In the genomic region with DNA sequence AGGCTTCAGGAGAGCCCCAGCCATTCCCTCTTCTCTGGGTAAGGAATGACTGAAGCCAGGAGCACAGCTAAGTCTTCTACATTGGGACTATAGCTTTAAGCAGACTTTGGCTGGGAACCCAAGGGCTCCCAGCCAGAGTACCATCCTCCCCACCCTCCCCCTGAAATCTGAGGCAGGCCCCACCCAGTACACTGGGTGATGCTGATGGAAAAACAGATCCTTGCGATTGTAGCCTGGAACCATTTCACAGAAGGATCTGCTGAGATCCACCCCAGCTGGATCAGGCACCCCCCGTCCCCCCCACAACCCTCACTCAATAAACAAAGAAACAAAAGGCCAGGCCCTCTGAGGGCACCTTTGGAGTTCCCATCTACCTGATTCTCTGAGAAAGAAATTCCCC, we compare ENCODE assay signal across 9 cellular contexts. TPM values are rescaled to one million over a fixed set of nuclear protein-coding genes. Genes with fewer than 3 reads are reported as not detected.
A peak's percentile ranks its signal among the peaks of the same experiment; 100 is the strongest.
DNase-seq lines count a peak whose midpoint lies in the region; ATAC-seq and TF ChIP-seq lines count a peak whose summit lies in the region.
"Had no signal": no experiment of that assay in that cellular context is flagged by ENCODE, and none has a peak within 500 bp of the region (broad histone marks: within the 10 kb centered on the region; RNA-seq: fewer than 3 reads in every experiment).

No MANE protein-coding gene starts in this region.

- H3K27me3 Mint-ChIP-seq in WTC11 (ENCODE audit: low read depth), result no peaks in the 10 kb centered on the region; the same call in 1 of the 2 replicates

- ATAC-seq in left lung, result peak; percentile 16
- no peak for ATAC-seq in WTC11

- no peaks in the 10 kb centered on the region for H3K9me3 Mint-ChIP-seq in WTC11

- TF ChIP-seq EP300 in tibial nerve (IDR thresholded peaks at IDR 0.05), result peak; percentile 28 to 94

- CTCF ChIA-PET in WTC11 (lab: Charles Lee) (interaction anchor here (0.6 to 4.7 kb wide), 9 partner anchors 14 to 417 kb away, joined by 3 to 81 read pairs (median 4); no protein-coding TSS in a partner anchor), HEK293T (lab: Yijun Ruan, JAX) (interaction anchor here (0.6 to 2.5 kb wide), 3 partner anchors 10 to 136 kb away, joined by 3 to 14 read pairs (median 3); no protein-coding TSS in a partner anchor)

- H3K4me3 Mint-ChIP-seq in WTC11, result no peak overlapping the region

- H3K27me3 ChIP-seq in breast epithelium (no peaks in the 10 kb centered on the region), left lung (no peaks in the 10 kb centered on the region), tibial nerve (no peaks in the 10 kb centered on the region)

- intact Hi-C loops in breast epithelium (cut with DNase I; ENCODE audit: low total_unique reads) (no loop called here), left lung (cut with DNase I) (no loop called here)

- peaks cover 4 to 21% of the 10 kb centered on the region in 2 donors for H3K4me1 ChIP-seq in breast epithelium
- H3K4me1 ChIP-seq in left lung, result peaks cover 38 to 60% of the 10 kb centered on the region in 2 donors
- H3K4me1 ChIP-seq in tibial nerve, result peaks cover 4 to 80% (median 51%) of the 10 kb centered on the region in 4 donors

- peak overlapping the region; percentile 56 to 71 (median 68) for H3K4me3 ChIP-seq in breast epithelium
- H3K4me3 ChIP-seq in left lung, result peak overlapping the region; percentile 35 to 55
- peak overlapping the region; percentile 43 to 65 (median 58) for H3K4me3 ChIP-seq in tibial nerve

- no peak overlapping the region for H3K27ac Mint-ChIP-seq in WTC11

- H3K27ac ChIP-seq in breast epithelium, result peak overlapping the region; percentile 99
- H3K27ac ChIP-seq in left lung, result peak overlapping the region; percentile 83 to 98
- peak overlapping the region; percentile 91 to 100 (median 97) for H3K27ac ChIP-seq in tibial nerve

- 10 to 13% methylated on average over 2 of the region's 2 CpGs for WGBS in tibial nerve, 2 donors

- TF ChIP-seq CTCF in breast epithelium (IDR thresholded peaks at IDR 0.05) (no peak), left lung (IDR thresholded peaks at IDR 0.05) (no peak), tibial nerve (IDR thresholded peaks at IDR 0.05) (no peak), WTC11 (IDR thresholded peaks at IDR 0.05) (no peak)

- H3K36me3 Mint-ChIP-seq in WTC11, result peaks cover 17% of the 10 kb centered on the region

- DNase-seq in LHCN-M2 (ENCODE audit: low read depth) (peak; percentile 35), breast epithelium (ENCODE audit: low spot score in 2 of 2) (peak; percentile 58 to 65), left lung (peak in 1 of 2 donors; percentile 53), tibial nerve (ENCODE audit: low spot score in 2 of 2) (peak; percentile 60 to 71), WTC11 (ENCODE audit: low spot score) (no peak), retina (no peak), DMS153 (lab: John Stamatoyannopoulos, UW) (no peak), HEK293T (ENCODE audit: extremely low spot score) (no peak)
- DNase-seq: MV-4-11 had no signal

- H3K36me3 ChIP-seq in breast epithelium (no peaks in the 10 kb centered on the region), left lung (peaks cover 0 to 26% of the 10 kb centered on the region in 2 donors), tibial nerve (peaks cover 0 to 25% (median 7%) of the 10 kb centered on the region in 3 donors)

- POLR2A ChIA-PET in WTC11 (lab: Charles Lee), result interaction anchor here (0.6 kb wide), 1 partner anchor 110 kb away, joined by 3 read pairs; a partner anchor contains a TSS
- POLR2A ChIA-PET in HEK293T (lab: Yijun Ruan, JAX), result no interaction called here

- peaks cover 25% of the 10 kb centered on the region for H3K4me1 Mint-ChIP-seq in WTC11

- TF ChIP-seq POLR2A in breast epithelium (IDR thresholded peaks at IDR 0.05), result no peak
- TF ChIP-seq POLR2A in tibial nerve (IDR thresholded peaks at IDR 0.05), result peak; percentile 30 to 73

- H3K9me3 ChIP-seq in breast epithelium (no peaks in the 10 kb centered on the region), left lung (no peaks in the 10 kb centered on the region), tibial nerve (no peaks in the 10 kb centered on the region)

TF ChIP-seq in WTC11, 78 proteins besides CTCF, POLR2A, EP300 and RAD21 (continues in another document):
- TF ChIP-seq SMAD3 (CRISPR knock-in tag; IDR thresholded peaks at IDR 0.05; ENCODE audit: borderline replicate concordance), result no peak
- no peak for TF ChIP-seq TCF7 (CRISPR knock-in tag; IDR thresholded peaks at IDR 0.05; ENCODE audit: low read depth)
- TF ChIP-seq, protein P1, sequence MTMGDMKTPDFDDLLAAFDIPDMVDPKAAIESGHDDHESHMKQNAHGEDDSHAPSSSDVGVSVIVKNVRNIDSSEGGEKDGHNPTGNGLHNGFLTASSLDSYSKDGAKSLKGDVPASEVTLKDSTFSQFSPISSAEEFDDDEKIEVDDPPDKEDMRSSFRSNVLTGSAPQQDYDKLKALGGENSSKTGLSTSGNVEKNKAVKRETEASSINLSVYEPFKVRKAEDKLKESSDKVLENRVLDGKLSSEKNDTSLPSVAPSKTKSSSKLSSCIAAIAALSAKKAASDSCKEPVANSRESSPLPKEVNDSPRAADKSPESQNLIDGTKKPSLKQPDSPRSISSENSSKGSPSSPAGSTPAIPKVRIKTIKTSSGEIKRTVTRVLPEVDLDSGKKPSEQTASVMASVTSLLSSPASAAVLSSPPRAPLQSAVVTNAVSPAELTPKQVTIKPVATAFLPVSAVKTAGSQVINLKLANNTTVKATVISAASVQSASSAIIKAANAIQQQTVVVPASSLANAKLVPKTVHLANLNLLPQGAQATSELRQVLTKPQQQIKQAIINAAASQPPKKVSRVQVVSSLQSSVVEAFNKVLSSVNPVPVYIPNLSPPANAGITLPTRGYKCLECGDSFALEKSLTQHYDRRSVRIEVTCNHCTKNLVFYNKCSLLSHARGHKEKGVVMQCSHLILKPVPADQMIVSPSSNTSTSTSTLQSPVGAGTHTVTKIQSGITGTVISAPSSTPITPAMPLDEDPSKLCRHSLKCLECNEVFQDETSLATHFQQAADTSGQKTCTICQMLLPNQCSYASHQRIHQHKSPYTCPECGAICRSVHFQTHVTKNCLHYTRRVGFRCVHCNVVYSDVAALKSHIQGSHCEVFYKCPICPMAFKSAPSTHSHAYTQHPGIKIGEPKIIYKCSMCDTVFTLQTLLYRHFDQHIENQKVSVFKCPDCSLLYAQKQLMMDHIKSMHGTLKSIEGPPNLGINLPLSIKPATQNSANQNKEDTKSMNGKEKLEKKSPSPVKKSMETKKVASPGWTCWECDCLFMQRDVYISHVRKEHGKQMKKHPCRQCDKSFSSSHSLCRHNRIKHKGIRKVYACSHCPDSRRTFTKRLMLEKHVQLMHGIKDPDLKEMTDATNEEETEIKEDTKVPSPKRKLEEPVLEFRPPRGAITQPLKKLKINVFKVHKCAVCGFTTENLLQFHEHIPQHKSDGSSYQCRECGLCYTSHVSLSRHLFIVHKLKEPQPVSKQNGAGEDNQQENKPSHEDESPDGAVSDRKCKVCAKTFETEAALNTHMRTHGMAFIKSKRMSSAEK (CRISPR knock-in tag; IDR thresholded peaks at IDR 0.05; ENCODE audit: borderline replicate concordance), result no peak
- no peak for TF ChIP-seq ZNF416 (CRISPR knock-in tag; IDR thresholded peaks at IDR 0.05)

TF ChIP-seq in HEK293T, 16 proteins besides CTCF, POLR2A, EP300 and RAD21:
- TF ChIP-seq HDGF (IDR thresholded peaks at IDR 0.05; ENCODE audit: borderline replicate concordance) (no peak), L3MBTL2 (conservative IDR thresholded peaks at IDR 0.05) (no peak), SP1 (IDR thresholded peaks at IDR 0.05) (no peak), ELF4 (IDR thresholded peaks at IDR 0.05) (no peak), FOXK2 (IDR thresholded peaks at IDR 0.05) (no peak)
TF ChIP-seq in HEK293T: peak in this region for 0.

RNA-seq across cellular contexts. Expression of a gene that starts 39.8 kb away (rescaled TPM):
- total RNA-seq in LHCN-M2 (2014; rRNA removed) (0.90 and 1.8 TPM in 2 replicates), breast epithelium (10 to 100 TPM in 2 of 3 donors, 1 to 10 TPM in 1; 2.6 to 10.4 (median 10.2) TPM), left lung (10 to 100 TPM; 15.2 to 20.1 TPM), tibial nerve (10 to 100 TPM in 1 of 4 donors, 1 to 10 TPM in 3; 5.1 to 11.6 (median 6.3) TPM), WTC11 (2021) (14.1 to 17.3 TPM (median 15.0 TPM) in 3 replicates)
- polyA plus RNA-seq in LHCN-M2 (2012), result 1.2 TPM

RNA-seq across cellular contexts. Expression of a gene that starts 41.9 kb away (rescaled TPM):
- total RNA-seq in LHCN-M2 (2014; rRNA removed), result 120 and 132 TPM in 2 replicates
- polyA plus RNA-seq in LHCN-M2 (2012), result 69.9 TPM
- total RNA-seq in breast epithelium, result 100 to 1,000 TPM; 240 to 412 (median 283) TPM
- total RNA-seq in left lung, result 100 to 1,000 TPM; 144 to 174 TPM
- 100 to 1,000 TPM; 345 to 650 (median 380) TPM for total RNA-seq in tibial nerve
- 117 to 147 TPM (median 118 TPM) in 3 replicates for total RNA-seq in WTC11 (2021)

RNA-seq across cellular contexts. Expression of a gene that starts 42.2 kb away (rescaled TPM):
- total RNA-seq in LHCN-M2 (2014; rRNA removed), result 6.4 and 7.8 TPM in 2 replicates
- polyA plus RNA-seq in LHCN-M2 (2012), result 11.7 TPM
- 100 to 1,000 TPM in 1 of 3 donors, 10 to 100 TPM in 2; 14.9 to 103 (median 17.1) TPM for total RNA-seq in breast epithelium
- total RNA-seq in left lung, result 10 to 100 TPM in 1 of 2 donors, 1 to 10 TPM in 1; 6.7 to 13.0 TPM
- 10 to 100 TPM in 1 of 4 donors, 1 to 10 TPM in 3; 7.3 to 10.8 (median 9.2) TPM for total RNA-seq in tibial nerve
- 5.3 to 5.6 TPM (median 5.3 TPM) in 3 replicates for total RNA-seq in WTC11 (2021)

Comparison
In these comparisons a context has a peak if more than half of its experiments do, and no peak if none do; other contexts are left out.
1. DNase-seq: peak in LHCN-M2 (single experiment), breast epithelium (2 of 2) and tibial nerve (2 of 2); none in WTC11 (single experiment), retina (single experiment), DMS153 (single experiment) and HEK293T (single experiment).
2. Peak in every context shown above with its lines, with median percentiles within 50 percentile points of each other: H3K27ac ChIP-seq and H3K4me3 ChIP-seq.